In genomic region chr15:80449825-80450224, GRCh38 we compare ENCODE assay signal across 18 cellular contexts. TPM values are rescaled to one million over a fixed set of nuclear protein-coding genes. Genes with fewer than 3 reads are reported as not detected.
DNase-seq lines count a peak whose midpoint lies in the region; ATAC-seq and TF ChIP-seq lines count a peak whose summit lies in the region.
"Had no signal": no experiment of that assay in that cellular context is flagged by ENCODE, and none has a peak within 500 bp of the region (broad histone marks: within the 10 kb centered on the region; RNA-seq: fewer than 3 reads in every experiment).

No MANE protein-coding gene starts in this region.

- H2BK15ac ChIP-seq in mesenchymal stem cell (ENCODE audit: low read depth, poor library complexity, severe bottlenecking): no peak overlapping the region

- H2BK5ac ChIP-seq in mesenchymal stem cell (ENCODE audit: low read depth, low read length, poor library complexity, severe bottlenecking): no peak overlapping the region

- no peak overlapping the region for H3K18ac ChIP-seq in mesenchymal stem cell (ENCODE audit: low read depth in 1 of 2, low read length in 2 of 2)

- H3K14ac ChIP-seq in mesenchymal stem cell (ENCODE audit: low read length in 2 of 2): no peak overlapping the region

- no peak overlapping the region for H3K23ac ChIP-seq in mesenchymal stem cell (ENCODE audit: low read length in 2 of 2)

- H4K91ac ChIP-seq in mesenchymal stem cell (ENCODE audit: low read length): no peak overlapping the region

- H2BK12ac ChIP-seq in mesenchymal stem cell (ENCODE audit: low read length in 2 of 2): no peak overlapping the region

- 60% methylated on average over 4 of the region's 5 CpGs for WGBS in mesenchymal stem cell

- peaks cover 0 to 10% of the 10 kb centered on the region in 2 experiments for H3K36me3 ChIP-seq in mesenchymal stem cell (ENCODE audit: control insufficient read depth in 1 of 2, insufficient read depth in 2 of 2, low read depth in 1 of 2, low read length in 2 of 2)
- H3K36me3 ChIP-seq in upper lobe of right lung: no peaks in the 10 kb centered on the region
- H3K36me3 ChIP-seq in uterus: no peaks in the 10 kb centered on the region
- H3K36me3 ChIP-seq: HAP-1 had no signal

- TF ChIP-seq POLR2A in uterus (IDR thresholded peaks at IDR 0.05): no peak

- peaks cover 0 to 3% of the 10 kb centered on the region in 2 experiments for H3K27me3 ChIP-seq in mesenchymal stem cell (ENCODE audit: control insufficient read depth in 1 of 2, insufficient read depth in 1 of 2, low read length in 2 of 2)
- H3K27me3 ChIP-seq in upper lobe of right lung: no peaks in the 10 kb centered on the region
- H3K27me3 ChIP-seq in uterus: no peaks in the 10 kb centered on the region

- intact Hi-C loops in upper lobe of right lung (cut with DNase I) (loop anchor here (10.0 kb wide), 1 partner anchor 525 kb away; no protein-coding TSS in a partner anchor), uterus (cut with DNase I; ENCODE audit: low total_unique reads) (loop anchor here (5.0 to 10.0 kb wide), 2 partner anchors 255 to 327 kb away; partner anchors contain the start of gene CEMIP)

- H3K9me3 ChIP-seq in mesenchymal stem cell (ENCODE audit: control insufficient read depth, low read length): no peaks in the 10 kb centered on the region
- no peaks in the 10 kb centered on the region for H3K9me3 ChIP-seq in upper lobe of right lung
- no peaks in the 10 kb centered on the region for H3K9me3 ChIP-seq in uterus
- H3K9me3 ChIP-seq: HAP-1 had no signal

- H4K8ac ChIP-seq in mesenchymal stem cell (ENCODE audit: low read length): no peak overlapping the region

- H3K4me3 ChIP-seq in mesenchymal stem cell (ENCODE audit: insufficient read depth in 1 of 2, low read depth in 1 of 2, low read length in 2 of 2) (no peak overlapping the region), upper lobe of right lung (no peak overlapping the region), uterus (no peak overlapping the region)
- H3K4me3 ChIP-seq: GM12878, HAP-1 had no signal

- H2AFZ ChIP-seq in mesenchymal stem cell (ENCODE audit: low read depth, low read length): no peak overlapping the region

- ATAC-seq in upper lobe of right lung: peak; percentile 16
- ATAC-seq: GM12878 had no signal

- no peak overlapping the region for H3K9ac ChIP-seq in mesenchymal stem cell (ENCODE audit: low read length)

- H3K79me1 ChIP-seq in mesenchymal stem cell (replicated peaks; ENCODE audit: low read length, poor library complexity, severe bottlenecking): peaks cover 10% of the 10 kb centered on the region

- no peak for TF ChIP-seq CTCF in upper lobe of right lung (IDR thresholded peaks at IDR 0.05)
- no peak for TF ChIP-seq CTCF in uterus (IDR thresholded peaks at IDR 0.05)

- peak; percentile 37 for DNase-seq in mesenchymal stem cell
- no peak for DNase-seq in upper lobe of right lung
- no peak for DNase-seq in DMS153 treated with DMSO at 0.1 percent for 48 hours (lab: John Stamatoyannopoulos, UW; ENCODE audit: unreplicated experiment)
- DNase-seq in DMS114 treated with DMSO at 0.1 percent for 48 hours (lab: John Stamatoyannopoulos, UW; ENCODE audit: unreplicated experiment): no peak
- no peak for DNase-seq in uterus
- DNase-seq: C1 segment of cervical spinal cord; Calu3; CD4-positive, alpha-beta memory T cell; COR-L47; DMS153; DMS79; EL; GDM1; GOT3; HFFc6 had no signal

- no peak overlapping the region for H2BK120ac ChIP-seq in mesenchymal stem cell (ENCODE audit: low read depth, low read length)

- H2AK5ac ChIP-seq in mesenchymal stem cell (ENCODE audit: low read length, severe bottlenecking): peak overlapping the region; percentile 62

- no peak overlapping the region for H3K4me2 ChIP-seq in mesenchymal stem cell (ENCODE audit: low read length, poor library complexity, severe bottlenecking)

- no peak overlapping the region for H3K4ac ChIP-seq in mesenchymal stem cell (ENCODE audit: low read depth in 1 of 2, low read length in 2 of 2)

- H3K4me1 ChIP-seq in mesenchymal stem cell (ENCODE audit: control insufficient read depth, insufficient read depth, low read depth, low read length) (peaks cover 24% of the 10 kb centered on the region), upper lobe of right lung (peaks cover 11% of the 10 kb centered on the region), uterus (no peaks in the 10 kb centered on the region)
- H3K4me1 ChIP-seq: HAP-1 had no signal

- H3K27ac ChIP-seq in cingulate gyrus (ENCODE audit: low read depth, low read length) (peak overlapping the region; percentile 11), mesenchymal stem cell (ENCODE audit: low read length, poor library complexity, severe bottlenecking) (no peak overlapping the region), upper lobe of right lung (no peak overlapping the region), uterus (no peak overlapping the region)

RNA-seq across cellular contexts. Expression of gene ARNT2, which starts 45.6 kb away (rescaled TPM):
- 1.8 TPM for polyA plus RNA-seq in mesenchymal stem cell (2013, experiment 1 of 2)
- polyA plus RNA-seq in mesenchymal stem cell (2013, experiment 2 of 2): 1.3 TPM
- total RNA-seq in upper lobe of right lung (12.9 TPM), uterus (10 to 100 TPM in 2 of 4 donors, 1 to 10 TPM in 1, under 1 TPM in 1; 0.26 to 22.9 (median 7.0) TPM)
- total RNA-seq: CD4-positive, alpha-beta memory T cell; GM12878 had no signal
- polyA plus RNA-seq: CD4-positive, alpha-beta memory T cell had no signal
